ENCODE assay signal across 20 cellular contexts in genomic region chr4:166875821-166876220, GRCh38.
DNase-seq lines count a peak whose midpoint lies in the region; ATAC-seq, FAIRE-seq and TF ChIP-seq lines count a peak whose summit lies in the region.
"Had no signal": no experiment of that assay in that cellular context is flagged by ENCODE, and none has a peak within 500 bp of the region (broad histone marks: within the 10 kb centered on the region; RNA-seq: fewer than 3 reads in every experiment).

No MANE protein-coding gene starts in this region.

- H2BK5ac ChIP-seq in mesendoderm (ENCODE audit: low read length), result no peak overlapping the region

- no peak overlapping the region for H3K27ac Mint-ChIP-seq in endodermal cell
- peak overlapping the region; percentile 25 for H3K27ac Mint-ChIP-seq in progenitor cell of endocrine pancreas
- H3K27ac Mint-ChIP-seq: CD14-positive monocyte; CD4-positive, alpha-beta memory T cell had no signal

- no peak overlapping the region for H3K23ac ChIP-seq in mesendoderm (ENCODE audit: low read length)

- H3K4me1 Mint-ChIP-seq in endodermal cell (peaks cover 13% of the 10 kb centered on the region), progenitor cell of endocrine pancreas (ENCODE audit: low read depth) (peaks cover 10% of the 10 kb centered on the region)
- H3K4me1 Mint-ChIP-seq: CD14-positive monocyte; CD4-positive, alpha-beta memory T cell had no signal

- POLR2A ChIA-PET in HepG2 (lab: Yijun Ruan, JAX), result no interaction called here
- POLR2A ChIA-PET in A673 (lab: Charles Lee; ENCODE audit: low non-redundant PET), result no interaction called here

- H3K9me3 ChIP-seq in HepG2 (ENCODE audit: low read length), result no peaks in the 10 kb centered on the region
- no peaks in the 10 kb centered on the region for H3K9me3 ChIP-seq in right lobe of liver
- no peaks in the 10 kb centered on the region for H3K9me3 ChIP-seq in endodermal cell (ENCODE audit: control insufficient read depth, low read length)
- no peaks in the 10 kb centered on the region for H3K9me3 ChIP-seq in A673 (ENCODE audit: low read depth, low read length, poor library complexity, severe bottlenecking)
- H3K9me3 ChIP-seq: A549, BLaER1, HAP-1 had no signal

- H4K5ac ChIP-seq in mesendoderm (ENCODE audit: low read length), result no peak overlapping the region

- H3K36me3 ChIP-seq in HepG2 (replicated peaks in 1 of 2; ENCODE audit: control insufficient read depth in 1 of 2, insufficient read depth in 2 of 2, low read length in 2 of 2), result no peaks in the 10 kb centered on the region
- H3K36me3 ChIP-seq in right lobe of liver, result no peaks in the 10 kb centered on the region
- H3K36me3 ChIP-seq in endodermal cell (ENCODE audit: control insufficient read depth, insufficient read depth, low read length), result no peaks in the 10 kb centered on the region
- H3K36me3 ChIP-seq in mesendoderm (ENCODE audit: control insufficient read depth, insufficient read depth, low read length), result no peaks in the 10 kb centered on the region
- H3K36me3 ChIP-seq in A673 (ENCODE audit: insufficient read depth, low read length, poor library complexity, severe bottlenecking), result no peaks in the 10 kb centered on the region
- H3K36me3 ChIP-seq: BLaER1, HAP-1 had no signal

- no peak overlapping the region for H2BK120ac ChIP-seq in mesendoderm (ENCODE audit: low read depth, low read length)

- intact Hi-C loops in HepG2 (cut with micrococcal nuclease; ENCODE audit: unreplicated experiment) (no loop called here), right lobe of liver (cut with DNase I) (no loop called here), A673 (cut with micrococcal nuclease; ENCODE audit: unreplicated experiment) (no loop called here)

- H3K36me3 Mint-ChIP-seq in endodermal cell (ENCODE audit: low read depth) (no peaks in the 10 kb centered on the region), progenitor cell of endocrine pancreas (ENCODE audit: insufficient read depth) (no peaks in the 10 kb centered on the region)
- H3K36me3 Mint-ChIP-seq: CD14-positive monocyte; CD4-positive, alpha-beta memory T cell had no signal

- no peak overlapping the region for H3K4ac ChIP-seq in mesendoderm (ENCODE audit: low read depth, low read length)

- H3K9me3 Mint-ChIP-seq in endodermal cell (no peaks in the 10 kb centered on the region), progenitor cell of endocrine pancreas (ENCODE audit: low read depth) (peaks cover 8% of the 10 kb centered on the region)

- 40% methylated on average over 5 of the region's 5 CpGs for WGBS in HepG2 (ENCODE audit: low lambda C conversion rate)
- 45% methylated on average over 5 of the region's 5 CpGs for WGBS in right lobe of liver (ENCODE audit: insufficient coverage, low coverage, low lambda C conversion rate, missing lambda C conversion rate)
- 77% methylated on average over 5 of the region's 5 CpGs; no CpG with 5 or more reads in 1 of the 2 experiments for WGBS in endodermal cell (ENCODE audit: insufficient coverage in 1 of 2, insufficient read length in 1 of 2), 2 experiments
- WGBS in mesendoderm (ENCODE audit: extremely low coverage, insufficient coverage, low lambda C conversion rate), result no CpG with 5 or more reads among the region's 5 CpGs

- no peak for TF ChIP-seq RAD21 in HepG2 (CRISPR knock-in tag; IDR thresholded peaks at IDR 0.05)

- ATAC-seq in HepG2 (no peak), right lobe of liver (no peak), GM18502 (IDR thresholded peaks at IDR 0.05; ENCODE audit: poor library complexity, unreplicated experiment) (no peak)
- ATAC-seq: A549 had no signal

- TF ChIP-seq EP300 in HepG2 (IDR thresholded peaks at IDR 0.05; ENCODE audit: low read depth in 2 of 2, low read length in 2 of 2), result no peak
- no peak for TF ChIP-seq EP300 in HepG2 (CRISPR knock-in tag; IDR thresholded peaks at IDR 0.05; ENCODE audit: borderline replicate concordance)

- H3K4me3 Mint-ChIP-seq in endodermal cell, result no peak overlapping the region
- no peak overlapping the region for H3K4me3 Mint-ChIP-seq in progenitor cell of endocrine pancreas (ENCODE audit: low read depth)
- H3K4me3 Mint-ChIP-seq: CD14-positive monocyte; CD4-positive, alpha-beta memory T cell had no signal

- H3K27me3 Mint-ChIP-seq in endodermal cell (ENCODE audit: insufficient read depth) (no peaks in the 10 kb centered on the region), progenitor cell of endocrine pancreas (no peaks in the 10 kb centered on the region)
- H3K27me3 Mint-ChIP-seq: CD4-positive, alpha-beta memory T cell had no signal

- H2AFZ ChIP-seq in HepG2 (ENCODE audit: low read length), result peak overlapping the region; percentile 1

- no peak for TF ChIP-seq POLR2A in HepG2 (IDR thresholded peaks at IDR 0.05; ENCODE audit: insufficient read depth in 1 of 2, low read depth in 2 of 2, low read length in 2 of 2)
- TF ChIP-seq POLR2A in right lobe of liver (IDR thresholded peaks at IDR 0.05), result no peak

- H3K27me3 ChIP-seq in HepG2 (ENCODE audit: control insufficient read depth in 1 of 2, insufficient read depth in 2 of 2, low read length in 2 of 2) (no peaks in the 10 kb centered on the region), right lobe of liver (no peaks in the 10 kb centered on the region), endodermal cell (ENCODE audit: control insufficient read depth, insufficient read depth, low read length, poor library complexity, severe bottlenecking) (no peaks in the 10 kb centered on the region), mesendoderm (ENCODE audit: insufficient read depth, low read length, poor library complexity) (no peaks in the 10 kb centered on the region), A673 (replicated peaks; ENCODE audit: insufficient read depth, low read depth, low read length, poor library complexity) (no peaks in the 10 kb centered on the region)
- H3K27me3 ChIP-seq: BLaER1 had no signal

- CTCF ChIA-PET in HepG2 (lab: Yijun Ruan, JAX; ENCODE audit: low intra/inter-chr PET ratio, low total read pairs), result no interaction called here
- CTCF ChIA-PET in A673 (lab: Charles Lee), result no interaction called here

- H3K4me2 ChIP-seq in HepG2 (ENCODE audit: low read depth, low read length) (no peak overlapping the region), mesendoderm (ENCODE audit: low read length) (no peak overlapping the region)
- H3K4me2 ChIP-seq: A549, BLaER1 had no signal

- no peaks in the 10 kb centered on the region for H3K79me1 ChIP-seq in mesendoderm (ENCODE audit: low read length)

- no peaks in the 10 kb centered on the region for H4K20me1 ChIP-seq in HepG2 (ENCODE audit: insufficient read depth, low read length)
- H4K20me1 ChIP-seq: BLaER1 had no signal

- no peak overlapping the region for H3K4me3 ChIP-seq in HepG2 (replicated peaks in 1 of 3; ENCODE audit: insufficient read depth in 1 of 3, low read depth in 2 of 3, low read length in 3 of 3)
- no peak overlapping the region for H3K4me3 ChIP-seq in right lobe of liver
- H3K4me3 ChIP-seq in endodermal cell (ENCODE audit: low read length), result no peak overlapping the region
- no peak overlapping the region for H3K4me3 ChIP-seq in mesendoderm (ENCODE audit: low read length)
- no peak overlapping the region for H3K4me3 ChIP-seq in A673 (ENCODE audit: low read depth, low read length, poor library complexity, severe bottlenecking)
- H3K4me3 ChIP-seq: A549, BLaER1, HAP-1 had no signal

- FAIRE-seq in HepG2 (lab: Jason Lieb, UNC), result no peak
- FAIRE-seq: A549, GM12892 had no signal

- H3K9ac ChIP-seq in HepG2 (ENCODE audit: insufficient read depth, low read depth, low read length) (no peak overlapping the region), endodermal cell (ENCODE audit: extremely low read depth, low read length, poor library complexity, severe bottlenecking) (no peak overlapping the region), mesendoderm (ENCODE audit: low read length) (no peak overlapping the region)
- H3K9ac ChIP-seq: BLaER1 had no signal

- H4K8ac ChIP-seq in mesendoderm (ENCODE audit: low read depth, low read length), result no peak overlapping the region

- H3K18ac ChIP-seq in mesendoderm (ENCODE audit: low read length), result no peak overlapping the region

- H3K4me1 ChIP-seq in HepG2 (ENCODE audit: insufficient read depth, low read length), result no peaks in the 10 kb centered on the region
- no peaks in the 10 kb centered on the region for H3K4me1 ChIP-seq in right lobe of liver
- no peaks in the 10 kb centered on the region for H3K4me1 ChIP-seq in endodermal cell (ENCODE audit: control insufficient read depth, insufficient read depth, low read length)
- H3K4me1 ChIP-seq in mesendoderm (ENCODE audit: control insufficient read depth, low read depth, low read length), result no peaks in the 10 kb centered on the region
- no peaks in the 10 kb centered on the region for H3K4me1 ChIP-seq in A673 (ENCODE audit: insufficient read depth, low read length, poor library complexity, severe bottlenecking)
- H3K4me1 ChIP-seq: A549, BLaER1, HAP-1 had no signal

- no peaks in the 10 kb centered on the region for H3K79me2 ChIP-seq in HepG2 (ENCODE audit: insufficient read depth, low read length)
- no peaks in the 10 kb centered on the region for H3K79me2 ChIP-seq in mesendoderm (ENCODE audit: control insufficient read depth, insufficient read depth, low read length)

- no peak overlapping the region for H2AK5ac ChIP-seq in mesendoderm (ENCODE audit: low read length)

- H3K27ac ChIP-seq in HepG2 (ENCODE audit: extremely low read length, insufficient read depth, low read length), result no peak overlapping the region
- H3K27ac ChIP-seq in right lobe of liver, result no peak overlapping the region
- H3K27ac ChIP-seq in endodermal cell (ENCODE audit: low read depth, low read length), result no peak overlapping the region
- H3K27ac ChIP-seq in mesendoderm (ENCODE audit: low read depth, low read length), result no peak overlapping the region
- no peak overlapping the region for H3K27ac ChIP-seq in A673 (ENCODE audit: low read depth, low read length, poor library complexity, severe bottlenecking)
- H3K27ac ChIP-seq: 22Rv1, A549, BLaER1, HL-60 had no signal

- in situ Hi-C loops in HepG2 (cut with HindIII; ENCODE audit: extremely low pct_ligation_motif_present, low pct_unique_long_range_greater_than_20kb), result no loop called here

- no peak for DNase-seq in HepG2 (ENCODE audit: low spot score)
- no peak for DNase-seq in right lobe of liver
- DNase-seq in endodermal cell, result peak; percentile 57
- peak; percentile 10 for DNase-seq in mesendoderm
- no peak for DNase-seq in progenitor cell of endocrine pancreas (ENCODE audit: low spot score, unreplicated experiment)
- DNase-seq in stimulated activated naive CD4-positive, alpha-beta T cell treated with Interleukin-2 at 50 U/mL for 16 hours (lab: John Stamatoyannopoulos, UW), result no peak
- DNase-seq in A673 (ENCODE audit: low spot score), result no peak
- DNase-seq: CD4-positive, alpha-beta memory T cell; DMS153; DMS79; GDM1; IMR-90 had no signal

- H3K56ac ChIP-seq in mesendoderm (ENCODE audit: low read length), result no peak overlapping the region

- H2BK15ac ChIP-seq in mesendoderm (replicated peaks; ENCODE audit: low read depth), result no peak overlapping the region

- TF ChIP-seq CTCF in HepG2 (CRISPR knock-in tag; IDR thresholded peaks at IDR 0.05) (no peak), right lobe of liver (IDR thresholded peaks at IDR 0.05) (no peak), endodermal cell (conservative IDR thresholded peaks at IDR 0.05) (no peak), progenitor cell of endocrine pancreas (IDR thresholded peaks at IDR 0.05; ENCODE audit: unreplicated experiment) (no peak), A673 (conservative IDR thresholded peaks at IDR 0.05; ENCODE audit: low read depth, low read length) (no peak)

- no TSS peak for BruUV-seq in HepG2 (replicated peaks; lab: Mats Ljungman, UMichigan)
- BruUV-seq in A673 (replicated peaks; lab: Mats Ljungman, UMichigan), result no TSS peak

Comparison
In these comparisons a context has a peak if more than half of its experiments do, and no peak if none do; other contexts are left out.
1. DNase-seq: peak in endodermal cell (single experiment) and mesendoderm (single experiment); none in HepG2 (single experiment), right lobe of liver (0 of 3), progenitor cell of endocrine pancreas (single experiment), stimulated activated naive CD4-positive, alpha-beta T cell treated with Interleukin-2 at 50 U/mL for 16 hours (single experiment) and A673 (single experiment).